1 cellular context compared by ENCODE assay signal in genomic region chr16:85664580-85665372, GRCh38.
TF ChIP-seq lines count a peak whose summit lies in the region.

No MANE protein-coding gene starts in this region.

TF ChIP-seq in H1, 55 proteins besides CTCF, POLR2A, EP300 and RAD21:
- TF ChIP-seq SUZ12 (IDR thresholded peaks at IDR 0.05; ENCODE audit: low read length) (no peak), ASH2L (IDR thresholded peaks at IDR 0.05; ENCODE audit: low read length) (no peak), HDAC2 (IDR thresholded peaks at IDR 0.05; ENCODE audit: borderline replicate concordance in 1 of 2, low read depth in 2 of 2, low read length in 2 of 2) (no peak), HDAC6 (IDR thresholded peaks at IDR 0.05; ENCODE audit: low read depth, low read length) (no peak), CBX5 (IDR thresholded peaks at IDR 0.05; ENCODE audit: low read depth, low read length) (no peak), SIN3A (conservative IDR thresholded peaks at IDR 0.05 in 1 of 2, IDR thresholded peaks at IDR 0.05 in 1 of 2; ENCODE audit: low read depth in 1 of 2, low read length in 2 of 2) (no peak)
